12 cellular contexts compared by ENCODE assay signal in the genomic region with DNA sequence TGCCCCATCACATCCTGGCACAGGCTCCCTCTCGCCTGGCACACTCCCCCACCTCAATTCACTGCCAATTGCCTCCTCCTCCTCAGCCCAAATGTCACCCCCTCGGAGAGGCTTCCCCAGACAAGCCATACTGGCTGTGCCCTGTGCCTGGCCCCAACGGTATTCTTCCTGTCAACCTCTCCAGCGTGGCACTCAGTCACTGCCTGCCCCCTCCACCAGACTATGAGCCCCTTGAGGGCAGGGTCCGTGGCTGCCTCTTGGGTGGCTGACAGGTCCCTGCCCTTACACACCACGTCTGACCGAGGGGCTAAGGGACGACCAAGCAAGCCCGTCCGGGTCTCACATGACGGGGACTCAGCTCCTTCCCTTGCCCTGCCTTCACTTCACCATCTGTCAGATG.
DNase-seq lines count a peak whose midpoint lies in the region; ATAC-seq, FAIRE-seq and TF ChIP-seq lines count a peak whose summit lies in the region.
"Had no signal": no experiment of that assay in that cellular context is flagged by ENCODE, and none has a peak within 500 bp of the region (broad histone marks: within the 10 kb centered on the region; RNA-seq: fewer than 3 reads in every experiment).

No MANE protein-coding gene starts in this region.

- H3K27ac Mint-ChIP-seq in activated CD4-positive, alpha-beta T cell treated with anti-CD3 and anti-CD28 coated beads, Interleukin-2, amount 10 ng/mL, durations not matched to agents 7 days and 5 days: peak overlapping the region; percentile 83
- H3K27ac Mint-ChIP-seq in naive thymus-derived CD4-positive, alpha-beta T cell: peak overlapping the region in 8 of 9 donors; percentile 8 to 83 (median 64)

- no peak for ATAC-seq in naive thymus-derived CD4-positive, alpha-beta T cell
- no peak for ATAC-seq in thoracic aorta (ENCODE audit: insufficient number of reproducible peaks, low FRiP score, low read depth)
- ATAC-seq: mucosa of descending colon had no signal

- peaks cover 53% of the 10 kb centered on the region for H3K4me1 Mint-ChIP-seq in activated CD4-positive, alpha-beta T cell treated with anti-CD3 and anti-CD28 coated beads, Interleukin-2, amount 10 ng/mL, durations not matched to agents 7 days and 5 days
- peaks cover 25 to 76% (median 64%) of the 10 kb centered on the region in 7 donors for H3K4me1 Mint-ChIP-seq in naive thymus-derived CD4-positive, alpha-beta T cell

- TF ChIP-seq CTCF in coronary artery (IDR thresholded peaks at IDR 0.05) (no peak), thoracic aorta (IDR thresholded peaks at IDR 0.05) (no peak)

- no peaks in the 10 kb centered on the region for H3K9me3 ChIP-seq in naive thymus-derived CD4-positive, alpha-beta T cell (ENCODE audit: control insufficient read depth in 2 of 3, low read length in 3 of 3)
- H3K9me3 ChIP-seq in thoracic aorta: no peaks in the 10 kb centered on the region
- H3K9me3 ChIP-seq: A549, mucosa of descending colon, SK-N-SH had no signal

- H3K27me3 Mint-ChIP-seq in activated CD4-positive, alpha-beta T cell treated with anti-CD3 and anti-CD28 coated beads, Interleukin-2, amount 10 ng/mL, durations not matched to agents 7 days and 5 days: no peaks in the 10 kb centered on the region
- H3K27me3 Mint-ChIP-seq in naive thymus-derived CD4-positive, alpha-beta T cell: no peaks in the 10 kb centered on the region

- peaks cover 0 to 41% of the 10 kb centered on the region in 2 donors for H3K4me1 ChIP-seq in naive thymus-derived CD4-positive, alpha-beta T cell (ENCODE audit: control insufficient read depth in 2 of 2, insufficient read depth in 2 of 2, low read length in 2 of 2)
- H3K4me1 ChIP-seq in thoracic aorta (ENCODE audit: control insufficient read depth in 1 of 2, low read depth in 2 of 2): peaks cover 56 to 90% of the 10 kb centered on the region in 2 donors
- H3K4me1 ChIP-seq: A549 had no signal

- no peaks in the 10 kb centered on the region for H3K9me3 Mint-ChIP-seq in activated CD4-positive, alpha-beta T cell treated with anti-CD3 and anti-CD28 coated beads, Interleukin-2, amount 10 ng/mL, durations not matched to agents 7 days and 5 days
- H3K9me3 Mint-ChIP-seq in naive thymus-derived CD4-positive, alpha-beta T cell: no peaks in the 10 kb centered on the region

- no peaks in the 10 kb centered on the region for H3K27me3 ChIP-seq in naive thymus-derived CD4-positive, alpha-beta T cell (ENCODE audit: control insufficient read depth in 2 of 2, insufficient read depth in 2 of 2, low read length in 2 of 2)
- no peaks in the 10 kb centered on the region for H3K27me3 ChIP-seq in thoracic aorta (replicated peaks; ENCODE audit: insufficient read depth)
- H3K27me3 ChIP-seq: cardiac muscle cell had no signal

- no peak for FAIRE-seq in GM19239 (lab: Jason Lieb, UNC)
- FAIRE-seq: A549 had no signal

- H3K36me3 Mint-ChIP-seq in activated CD4-positive, alpha-beta T cell treated with anti-CD3 and anti-CD28 coated beads, Interleukin-2, amount 10 ng/mL, durations not matched to agents 7 days and 5 days (ENCODE audit: low read depth): peaks cover 19% of the 10 kb centered on the region
- peaks cover 4 to 9% (median 6%) of the 10 kb centered on the region in 5 donors for H3K36me3 Mint-ChIP-seq in naive thymus-derived CD4-positive, alpha-beta T cell

- no peak overlapping the region for H3K4me3 Mint-ChIP-seq in activated CD4-positive, alpha-beta T cell treated with anti-CD3 and anti-CD28 coated beads, Interleukin-2, amount 10 ng/mL, durations not matched to agents 7 days and 5 days
- H3K4me3 Mint-ChIP-seq in naive thymus-derived CD4-positive, alpha-beta T cell: peak overlapping the region in 3 of 10 donors; percentile 29 to 51 (median 33)

- CTCF ChIA-PET in activated CD4-positive, alpha-beta T cell treated with anti-CD3 and anti-CD28 coated beads, Interleukin-2, amount 10 ng/mL, durations not matched to agents 7 days and 5 days (lab: Charles Lee): interaction anchor here (1.7 to 2.0 kb wide), 2 partner anchors 10 to 45 kb away, joined by 3 to 6 read pairs; no protein-coding TSS in a partner anchor
- CTCF ChIA-PET in naive thymus-derived CD4-positive, alpha-beta T cell (lab: Charles Lee): no interaction called here

- H3K4me3 ChIP-seq in coronary artery: peak overlapping the region; percentile 38
- no peak overlapping the region for H3K4me3 ChIP-seq in naive thymus-derived CD4-positive, alpha-beta T cell (ENCODE audit: low read length)
- H3K4me3 ChIP-seq in thoracic aorta: peak overlapping the region; percentile 34
- H3K4me3 ChIP-seq: A549, cardiac muscle cell, mucosa of descending colon had no signal

- no peaks in the 10 kb centered on the region for H3K36me3 ChIP-seq in naive thymus-derived CD4-positive, alpha-beta T cell (ENCODE audit: control insufficient read depth in 2 of 3, insufficient read depth in 3 of 3, low read length in 3 of 3)
- no peaks in the 10 kb centered on the region for H3K36me3 ChIP-seq in thoracic aorta

- POLR2A ChIA-PET in activated CD4-positive, alpha-beta T cell treated with anti-CD3 and anti-CD28 coated beads, Interleukin-2, amount 10 ng/mL, durations not matched to agents 7 days and 5 days (lab: Charles Lee): interaction anchor here (1.1 kb wide), 1 partner anchor 10 kb away, joined by 6 read pairs; no protein-coding TSS in a partner anchor
- POLR2A ChIA-PET in naive thymus-derived CD4-positive, alpha-beta T cell (lab: Charles Lee): interaction anchor here (1.0 to 1.2 kb wide), 4 partner anchors 9 to 12 kb away, joined by 3 to 4 read pairs (median 3); no protein-coding TSS in a partner anchor

- no peak for DNase-seq in activated CD4-positive, alpha-beta T cell treated with anti-CD3 and anti-CD28 coated beads, Interleukin-2, amount 10 ng/mL, durations not matched to agents 7 days and 5 days
- no peak for DNase-seq in activated CD4-positive, alpha-beta T cell treated with anti-CD3 and anti-CD28 coated beads, Interleukin-2, amount 50 U/mL, for 48 hours
- DNase-seq in coronary artery (ENCODE audit: low spot score): no peak
- DNase-seq in naive thymus-derived CD4-positive, alpha-beta T cell: no peak
- no peak for DNase-seq in thoracic aorta (ENCODE audit: low spot score)
- DNase-seq in AG08396 (ENCODE audit: low spot score): no peak
- no peak for DNase-seq in GM19239 (ENCODE audit: insufficient read length, low spot score)
- DNase-seq in COLO668 (lab: John Stamatoyannopoulos, UW; ENCODE audit: unreplicated experiment): no peak
- DNase-seq: mucosa of descending colon, SK-N-SH had no signal

- intact Hi-C loops in naive thymus-derived CD4-positive, alpha-beta T cell (cut with micrococcal nuclease): loop anchor here in 1 of 2 donors (5.0 kb wide), 1 partner anchor 37 kb away; no protein-coding TSS in a partner anchor

- peak overlapping the region; percentile 97 for H3K27ac ChIP-seq in coronary artery
- H3K27ac ChIP-seq in naive thymus-derived CD4-positive, alpha-beta T cell (ENCODE audit: low read depth, low read length): no peak overlapping the region
- peak overlapping the region; percentile 94 to 99 for H3K27ac ChIP-seq in thoracic aorta
- H3K27ac ChIP-seq: A549, cardiac muscle cell had no signal
